Comparison of ENCODE assay signal across 16 cellular contexts in the genomic region with DNA sequence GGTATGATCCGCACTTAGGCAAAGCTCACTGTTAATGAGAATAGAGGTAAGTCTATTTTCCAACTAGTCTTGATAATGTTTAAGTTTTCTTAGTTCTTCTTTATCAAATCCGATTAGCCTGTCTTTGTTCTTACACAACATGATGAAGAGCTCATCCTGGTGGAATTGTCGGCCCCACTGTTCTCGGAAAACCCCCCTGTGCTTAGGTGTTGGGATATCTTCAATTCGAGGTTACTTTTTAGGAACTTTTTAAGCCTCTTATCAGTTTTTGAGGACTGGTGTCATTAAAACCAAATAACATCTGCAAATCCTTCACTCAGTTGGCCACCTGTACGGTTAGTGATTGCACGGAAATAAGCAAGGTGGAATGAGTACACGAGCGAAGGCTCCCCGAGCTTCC.
A peak's percentile ranks its signal among the peaks of the same experiment; 100 is the strongest.
DNase-seq lines count a peak whose midpoint lies in the region; TF ChIP-seq lines count a peak whose summit lies in the region.
"Had no signal": no experiment of that assay in that cellular context is flagged by ENCODE, and none has a peak within 500 bp of the region (broad histone marks: within the 10 kb centered on the region; RNA-seq: fewer than 3 reads in every experiment).

No MANE protein-coding gene starts in this region.

- no peaks in the 10 kb centered on the region for H4K20me1 ChIP-seq in neural progenitor cell (ENCODE audit: low read depth)

- H3K4me3 Mint-ChIP-seq in neural progenitor cell: no peak overlapping the region
- H3K4me3 Mint-ChIP-seq: CD4-positive, alpha-beta memory T cell had no signal

- no peak overlapping the region for H3K9ac ChIP-seq in neural progenitor cell

- peaks cover 6% of the 10 kb centered on the region for H3K4me1 Mint-ChIP-seq in neural progenitor cell
- H3K4me1 Mint-ChIP-seq: CD4-positive, alpha-beta memory T cell had no signal

- H3K27me3 ChIP-seq in left ventricle myocardium inferior (ENCODE audit: low read depth) (no peaks in the 10 kb centered on the region), WERI-Rb-1 (ENCODE audit: insufficient read depth, low read depth, severe bottlenecking) (no peaks in the 10 kb centered on the region), neural progenitor cell (no peaks in the 10 kb centered on the region)

- H3K4me3 ChIP-seq in left ventricle myocardium inferior (no peak overlapping the region), WERI-Rb-1 (ENCODE audit: low read depth, low read length) (no peak overlapping the region), neural progenitor cell (no peak overlapping the region)
- H3K4me3 ChIP-seq: GM12878, HAP-1 had no signal

- TF ChIP-seq CTCF in left ventricle myocardium inferior (IDR thresholded peaks at IDR 0.05; ENCODE audit: borderline replicate concordance) (no peak), WERI-Rb-1 (IDR thresholded peaks at IDR 0.05; ENCODE audit: low read depth, low read length) (no peak), neural progenitor cell (IDR thresholded peaks at IDR 0.05) (no peak)

- H3K9me3 ChIP-seq in left ventricle myocardium inferior (replicated peaks): no peaks in the 10 kb centered on the region
- H3K9me3 ChIP-seq in WERI-Rb-1 (ENCODE audit: severe bottlenecking): no peaks in the 10 kb centered on the region
- no peaks in the 10 kb centered on the region for H3K9me3 ChIP-seq in neural progenitor cell (ENCODE audit: low read depth)
- H3K9me3 ChIP-seq: HAP-1 had no signal

- H3F3A ChIP-seq in neural progenitor cell (ENCODE audit: low read depth): peaks cover 16% of the 10 kb centered on the region

- intact Hi-C loops in cardiac septum (cut with DNase I) (no loop called here), left ventricle myocardium inferior (cut with micrococcal nuclease) (no loop called here)

- H3K4me1 ChIP-seq in left ventricle myocardium inferior (no peaks in the 10 kb centered on the region), neural progenitor cell (peaks cover 10% of the 10 kb centered on the region)
- H3K4me1 ChIP-seq: HAP-1 had no signal

- no peaks in the 10 kb centered on the region for H3K36me3 Mint-ChIP-seq in neural progenitor cell
- H3K36me3 Mint-ChIP-seq: CD4-positive, alpha-beta memory T cell had no signal

- H3K36me3 ChIP-seq in left ventricle myocardium inferior (peaks cover 13% of the 10 kb centered on the region), WERI-Rb-1 (no peaks in the 10 kb centered on the region), neural progenitor cell (no peaks in the 10 kb centered on the region)
- H3K36me3 ChIP-seq: HAP-1 had no signal

- H3K27ac ChIP-seq in left ventricle myocardium inferior (replicated peaks): no peak overlapping the region
- H3K27ac ChIP-seq in WERI-Rb-1: no peak overlapping the region
- H3K27ac ChIP-seq in neural progenitor cell: no peak overlapping the region

- H3K27me3 Mint-ChIP-seq in neural progenitor cell (ENCODE audit: insufficient read depth, low read depth): peaks cover 2% of the 10 kb centered on the region
- H3K27me3 Mint-ChIP-seq: CD4-positive, alpha-beta memory T cell had no signal

- H3K4me2 ChIP-seq in neural progenitor cell: peak overlapping the region; percentile 17

- DNase-seq in cardiac septum (ENCODE audit: low spot score) (peak; percentile 24), left ventricle myocardium inferior (no peak), WERI-Rb-1 (peak; percentile 22), neural progenitor cell (ENCODE audit: low spot score) (no peak), NCI-H2227 (lab: John Stamatoyannopoulos, UW; ENCODE audit: unreplicated experiment) (no peak), DMS79 treated with DMSO at 0.1 percent for 48 hours (lab: John Stamatoyannopoulos, UW) (no peak), GDM1 (lab: John Stamatoyannopoulos, UW) (no peak)
- DNase-seq: C1 segment of cervical spinal cord; Calu3; CD4-positive, alpha-beta memory T cell; COR-L47; DMS53; DND-41; GOT3 had no signal

- peak overlapping the region; percentile 2 for H3K27ac Mint-ChIP-seq in neural progenitor cell
- H3K27ac Mint-ChIP-seq: CD4-positive, alpha-beta memory T cell had no signal

- H2AFZ ChIP-seq in neural progenitor cell (replicated peaks): no peak overlapping the region

- H3K79me2 ChIP-seq in neural progenitor cell (ENCODE audit: low read depth): no peaks in the 10 kb centered on the region

- no peaks in the 10 kb centered on the region for H3K9me3 Mint-ChIP-seq in neural progenitor cell
- H3K9me3 Mint-ChIP-seq: CD4-positive, alpha-beta memory T cell had no signal

Comparison
In these comparisons a context has a peak if more than half of its experiments do, and no peak if none do; other contexts are left out.
1. DNase-seq: peak in cardiac septum (single experiment) and WERI-Rb-1 (single experiment); none in left ventricle myocardium inferior (single experiment), neural progenitor cell (single experiment), NCI-H2227 (single experiment), DMS79 treated with DMSO at 0.1 percent for 48 hours (single experiment) and GDM1 (single experiment).